ENCODE assay signal across 8 cellular contexts in the genomic region with DNA sequence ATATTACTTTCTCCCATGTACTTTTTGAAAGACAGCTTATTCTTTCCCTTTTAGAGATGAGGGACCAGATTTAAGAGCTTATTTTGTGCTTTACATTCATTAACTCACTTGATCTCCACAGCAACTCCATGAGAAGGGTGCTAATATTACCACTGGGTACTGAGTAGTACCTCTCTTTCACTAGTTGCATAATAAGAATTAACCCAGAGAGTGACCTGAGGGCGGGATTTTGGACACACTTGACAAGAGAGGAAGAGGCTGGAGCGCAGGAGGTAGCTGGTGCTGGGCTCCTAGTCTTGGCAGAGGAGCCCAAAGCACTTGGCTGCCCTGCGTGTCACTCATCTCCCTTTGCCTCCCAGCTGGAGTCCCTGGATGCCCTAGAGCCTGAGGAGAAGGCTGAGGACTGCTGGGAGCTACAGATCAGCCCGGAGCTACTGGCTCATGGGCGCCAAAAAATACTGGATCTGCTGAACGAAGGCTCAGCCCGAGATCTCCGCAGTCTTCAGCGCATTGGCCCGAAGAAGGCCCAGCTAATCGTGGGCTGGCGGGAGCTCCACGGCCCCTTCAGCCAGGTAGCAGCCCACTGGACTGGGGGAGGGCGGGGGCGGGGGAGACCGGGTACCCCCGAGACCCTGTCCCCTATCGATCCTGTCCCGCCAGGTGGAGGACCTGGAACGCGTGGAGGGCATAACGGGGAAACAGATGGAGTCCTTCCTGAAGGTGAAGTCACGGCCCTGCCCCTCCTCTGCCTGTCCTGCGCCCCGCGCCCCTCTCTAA. TPM values are rescaled to one million over a fixed set of nuclear protein-coding genes. Genes with fewer than 3 reads are reported as not detected.
A peak's percentile ranks its signal among the peaks of the same experiment; 100 is the strongest.
DNase-seq lines count a peak whose midpoint lies in the region; ATAC-seq and TF ChIP-seq lines count a peak whose summit lies in the region.

No MANE protein-coding gene starts in this region.

- peaks cover 17% of the 10 kb centered on the region for H3K36me3 ChIP-seq in fibroblast of lung (ENCODE audit: control insufficient read depth, insufficient read depth, low read length)
- peaks cover 41% of the 10 kb centered on the region for H3K36me3 ChIP-seq in osteoblast (ENCODE audit: insufficient read depth, low read length)

- H3K4me3 ChIP-seq in fibroblast of lung (replicated peaks in 1 of 4; ENCODE audit: control extremely low read depth in 1 of 4, insufficient read depth in 1 of 4, low read depth in 3 of 4, low read length in 4 of 4) = peak overlapping the region; percentile 82 to 89 (median 84)
- H3K4me3 ChIP-seq in osteoblast (ENCODE audit: insufficient read depth, low read length) = peak overlapping the region; percentile 90

- H3K27me3 ChIP-seq in fibroblast of lung (ENCODE audit: control insufficient read depth, insufficient read depth, low read length) (no peaks in the 10 kb centered on the region), osteoblast (ENCODE audit: insufficient read depth, low read length) (no peaks in the 10 kb centered on the region)

- peak overlapping the region; percentile 95 for H3K27ac ChIP-seq in fibroblast of lung (ENCODE audit: insufficient read depth, low read length)
- peak overlapping the region; percentile 80 for H3K27ac ChIP-seq in osteoblast (ENCODE audit: low read depth, low read length)

- H3K4me2 ChIP-seq in fibroblast of lung (ENCODE audit: extremely low read depth, insufficient read depth, low read length) (peak overlapping the region; percentile 95), osteoblast (ENCODE audit: insufficient read depth, low read length) (peak overlapping the region; percentile 96)

- H3K4me3 Mint-ChIP-seq in T-cell = peak overlapping the region; percentile 84 to 100 (median 96)

- peak overlapping the region; percentile 88 for H3K9ac ChIP-seq in fibroblast of lung (ENCODE audit: insufficient read depth, low read length)

- POLR2A ChIA-PET in T-cell (lab: Charles Lee) = interaction anchor here (0.6 to 1.2 kb wide), 6 partner anchors 14 to 157 kb away, joined by 3 to 7 read pairs (median 4); a partner anchor contains a TSS

- H3K27me3 Mint-ChIP-seq in T-cell = no peaks in the 10 kb centered on the region

- H2AFZ ChIP-seq in fibroblast of lung (ENCODE audit: low read length) (peak overlapping the region; percentile 68), osteoblast (ENCODE audit: low read length) (peak overlapping the region; percentile 86)

- H3K9me3 ChIP-seq in fibroblast of lung (ENCODE audit: control insufficient read depth, insufficient read depth, low read depth, low read length) (no peaks in the 10 kb centered on the region), osteoblast (ENCODE audit: low read depth, low read length) (no peaks in the 10 kb centered on the region)

- H3K4me1 ChIP-seq in fibroblast of lung (ENCODE audit: control insufficient read depth, extremely low read depth, insufficient read depth, low read length) (peaks cover 14% of the 10 kb centered on the region), osteoblast (ENCODE audit: insufficient read depth, low read length) (peaks cover 23% of the 10 kb centered on the region)

- H3K79me2 ChIP-seq in fibroblast of lung (ENCODE audit: control insufficient read depth, insufficient read depth, low read length) (peaks cover 23% of the 10 kb centered on the region), osteoblast (ENCODE audit: insufficient read depth, low read length) (peaks cover 16% of the 10 kb centered on the region)

- no peaks in the 10 kb centered on the region for H4K20me1 ChIP-seq in fibroblast of lung (ENCODE audit: control insufficient read depth, extremely low read depth, insufficient read depth, low read length)
- H4K20me1 ChIP-seq in osteoblast (ENCODE audit: insufficient read depth, low read length) = peaks cover 10% of the 10 kb centered on the region

- TF ChIP-seq EP300 in Ishikawa (IDR thresholded peaks at IDR 0.05; ENCODE audit: borderline replicate concordance) = no peak

- H3K9me3 Mint-ChIP-seq in T-cell = no peaks in the 10 kb centered on the region

- CTCF ChIA-PET in T-cell (lab: Charles Lee) = interaction anchor here (0.6 to 2.4 kb wide), 9 partner anchors 9 to 990 kb away, joined by 3 to 16 read pairs (median 4); a partner anchor contains a TSS

- TF ChIP-seq CTCF in fibroblast of lung (conservative IDR thresholded peaks at IDR 0.05 in 1 of 2, IDR thresholded peaks at IDR 0.05 in 1 of 2; ENCODE audit: low read depth in 1 of 2, low read length in 2 of 2) (no peak), osteoblast (IDR thresholded peaks at IDR 0.05; ENCODE audit: extremely low read depth, low read depth, low read length) (no peak)

- H3K4me1 Mint-ChIP-seq in T-cell = peaks cover 36 to 37% (median 36%) of the 10 kb centered on the region in 3 donors

- peak overlapping the region; percentile 99 to 100 for H3K27ac Mint-ChIP-seq in T-cell

- ATAC-seq in T-cell (replicated peaks in 1 of 4) = peak in 2 of 4 experiments; percentile 1 to 4
- ATAC-seq in HG02763 (IDR thresholded peaks at IDR 0.05; ENCODE audit: unreplicated experiment) = no peak
- no peak for ATAC-seq in HG03460 (IDR thresholded peaks at IDR 0.05; ENCODE audit: unreplicated experiment)

- peaks cover 27% of the 10 kb centered on the region for H3K36me3 Mint-ChIP-seq in T-cell

- no peak for TF ChIP-seq RAD21 in Ishikawa (IDR thresholded peaks at IDR 0.05; ENCODE audit: low read depth)

- DNase-seq in DMS153 treated with DMSO at 0.1 percent for 48 hours (lab: John Stamatoyannopoulos, UW; ENCODE audit: unreplicated experiment) (peak; percentile 6), T-cell (no peak), fibroblast of lung (ENCODE audit: low read depth in 2 of 2) (peak in 1 of 2 donors; percentile 33), osteoblast (ENCODE audit: insufficient read length, low spot score, missing footprints) (peak; percentile 92)
- no peak for DNase-seq in activated effector memory CD4-positive, alpha-beta T cell treated with Interleukin-2 at 50 U/mL for 16 hours

TF ChIP-seq in Ishikawa, 13 proteins besides CTCF, POLR2A, EP300 and RAD21:
- TF ChIP-seq TEAD4 (IDR thresholded peaks at IDR 0.05) (0 out of 2 replicates have a peak, but pooled peaks have one; percentile 4), EGR1 (IDR thresholded peaks at IDR 0.05) (no peak)

RNA-seq across cellular contexts. Expression of a gene that starts 1.7 kb away (rescaled TPM):
- total RNA-seq in T-cell = 100 to 1,000 TPM; 240 to 326 (median 305) TPM
- 131 and 136 TPM in 2 replicates for total RNA-seq in fibroblast of lung
- 68.1 and 96.6 TPM in 2 replicates for polyA plus RNA-seq in fibroblast of lung
- polyA plus RNA-seq in fibroblast of lung (2012) = 153 and 184 TPM in 2 replicates
- polyA minus RNA-seq in fibroblast of lung (ENCODE audit: low replicate concordance) = 269 and 515 TPM in 2 replicates
- 221 and 267 TPM in 2 replicates for total RNA-seq in osteoblast

RNA-seq across cellular contexts. Expression of a gene that starts 7.3 kb away (rescaled TPM):
- 1 to 10 TPM; 2.4 to 7.9 (median 4.4) TPM for total RNA-seq in T-cell
- total RNA-seq in fibroblast of lung = 2.1 TPM in 2 replicates
- 1.3 and 2.9 TPM in 2 replicates for polyA plus RNA-seq in fibroblast of lung
- 1.9 and 3.1 TPM in 2 replicates for polyA plus RNA-seq in fibroblast of lung (2012)
- 5.5 and 5.9 TPM in 2 replicates for polyA minus RNA-seq in fibroblast of lung (ENCODE audit: low replicate concordance)
- total RNA-seq in osteoblast = 1.4 and 4.1 TPM in 2 replicates

RNA-seq across cellular contexts. Expression of a gene that starts 11.3 kb away (rescaled TPM):
- total RNA-seq in T-cell (10 to 100 TPM; 16.0 to 47.2 (median 40.6) TPM), fibroblast of lung (10.7 and 12.1 TPM in 2 replicates), osteoblast (16.8 and 19.9 TPM in 2 replicates)
- polyA plus RNA-seq in fibroblast of lung = 10.0 and 16.2 TPM in 2 replicates
- 12.3 and 19.5 TPM in 2 replicates for polyA plus RNA-seq in fibroblast of lung (2012)
- 1.2 and 1.7 TPM in 2 replicates for polyA minus RNA-seq in fibroblast of lung (ENCODE audit: low replicate concordance)

RNA-seq across cellular contexts. Expression of a gene that starts 14.1 kb away (rescaled TPM):
- total RNA-seq in T-cell (10 to 100 TPM; 84.1 to 95.2 (median 84.9) TPM), fibroblast of lung (4.4 and 17.7 TPM in 2 replicates), osteoblast (8.3 and 12.4 TPM in 2 replicates)
- 12.3 and 43.3 TPM in 2 replicates for polyA plus RNA-seq in fibroblast of lung
- 15.3 and 41.2 TPM in 2 replicates for polyA plus RNA-seq in fibroblast of lung (2012)
- 24.0 and 72.1 TPM in 2 replicates for polyA minus RNA-seq in fibroblast of lung (ENCODE audit: low replicate concordance)

RNA-seq across cellular contexts. Expression of a gene that starts 15.6 kb away (rescaled TPM):
- 100 to 1,000 TPM; 140 to 173 (median 158) TPM for total RNA-seq in T-cell
- 336 and 518 TPM in 2 replicates for total RNA-seq in fibroblast of lung
- 208 and 214 TPM in 2 replicates for polyA plus RNA-seq in fibroblast of lung
- polyA plus RNA-seq in fibroblast of lung (2012) = 336 and 399 TPM in 2 replicates
- polyA minus RNA-seq in fibroblast of lung (ENCODE audit: low replicate concordance) = 1,738 and 1,898 TPM in 2 replicates
- total RNA-seq in osteoblast = 273 and 274 TPM in 2 replicates

Comparison
In these comparisons a context has a peak if more than half of its experiments do, and no peak if none do; other contexts are left out.
1. DNase-seq: peak in DMS153 treated with DMSO at 0.1 percent for 48 hours (single experiment) and osteoblast (single experiment); none in T-cell (0 of 34) and activated effector memory CD4-positive, alpha-beta T cell treated with Interleukin-2 at 50 U/mL for 16 hours (single experiment).